In genomic region chr2:37653805-37654378, GRCh38 we compare ENCODE assay signal across 8 cellular contexts. TPM values are rescaled to one million over a fixed set of nuclear protein-coding genes. Genes with fewer than 3 reads are reported as not detected.
DNase-seq lines count a peak whose midpoint lies in the region; ATAC-seq and TF ChIP-seq lines count a peak whose summit lies in the region.

No MANE protein-coding gene starts in this region.

- peaks cover 95% of the 10 kb centered on the region for H3K4me1 Mint-ChIP-seq in activated T-cell treated with anti-CD3 and anti-CD28 coated beads, Interleukin-2, amount 50 U/mL, for 24 hours (ENCODE audit: low read depth)
- peaks cover 72% of the 10 kb centered on the region for H3K4me1 Mint-ChIP-seq in neural crest cell

- no peak overlapping the region for H3K4me3 Mint-ChIP-seq in activated T-cell treated with anti-CD3 and anti-CD28 coated beads, Interleukin-2, amount 50 U/mL, for 24 hours
- peak overlapping the region; percentile 11 for H3K4me3 Mint-ChIP-seq in neural crest cell

- no peaks in the 10 kb centered on the region for H3K9me3 Mint-ChIP-seq in activated T-cell treated with anti-CD3 and anti-CD28 coated beads, Interleukin-2, amount 50 U/mL, for 24 hours
- H3K9me3 Mint-ChIP-seq in neural crest cell, result peaks cover 5% of the 10 kb centered on the region

- TF ChIP-seq CTCF in dorsolateral prefrontal cortex (IDR thresholded peaks at IDR 0.05 in 54 of 56, conservative IDR thresholded peaks at IDR 0.05 in 2 of 56; ENCODE audit: low read depth in 1 of 56, partially characterized antibody in 56 of 56), result no peak
- TF ChIP-seq CTCF in neural crest cell (conservative IDR thresholded peaks at IDR 0.05), result no peak

- peak overlapping the region; percentile 89 for H3K27ac Mint-ChIP-seq in activated T-cell treated with anti-CD3 and anti-CD28 coated beads, Interleukin-2, amount 50 U/mL, for 24 hours
- H3K27ac Mint-ChIP-seq in neural crest cell (ENCODE audit: unreplicated experiment), result peak overlapping the region; percentile 65

- peak; percentile 35 for ATAC-seq in HG02763 (IDR thresholded peaks at IDR 0.05; ENCODE audit: unreplicated experiment)

- H3K27me3 Mint-ChIP-seq in activated T-cell treated with anti-CD3 and anti-CD28 coated beads, Interleukin-2, amount 50 U/mL, for 24 hours, result no peaks in the 10 kb centered on the region
- no peaks in the 10 kb centered on the region for H3K27me3 Mint-ChIP-seq in neural crest cell (ENCODE audit: low read depth)

- peak overlapping the region in 11 of 59 donors; percentile 1 to 28 (median 8) for H3K4me3 ChIP-seq in dorsolateral prefrontal cortex

- peak overlapping the region in 41 of 59 donors; percentile 1 to 73 (median 46) for H3K27ac ChIP-seq in dorsolateral prefrontal cortex

- H3K36me3 Mint-ChIP-seq in activated T-cell treated with anti-CD3 and anti-CD28 coated beads, Interleukin-2, amount 50 U/mL, for 24 hours (ENCODE audit: low read depth), result peaks cover 85% of the 10 kb centered on the region
- peaks cover 13% of the 10 kb centered on the region for H3K36me3 Mint-ChIP-seq in neural crest cell (ENCODE audit: low read depth)

- intact Hi-C loops in dorsolateral prefrontal cortex (cut with DNase I), result no loop called here

- no peaks in the 10 kb centered on the region for H3K27me3 ChIP-seq in dorsolateral prefrontal cortex

- DNase-seq in activated T-cell treated with anti-CD3 and anti-CD28 coated beads, Interleukin-2, amount 50 U/mL, for 24 hours, result no peak
- no peak for DNase-seq in activated T-cell treated with anti-CD3 and anti-CD28 coated beads, Interleukin-2, amount 50 U/mL, for 1 hour
- DNase-seq in NCI-H226 (peak; percentile 42), dorsolateral prefrontal cortex (peak in 7 of 10 donors; percentile 15 to 64 (median 52)), neural crest cell (ENCODE audit: low read depth, low spot score) (no peak), NCI-H345 (lab: John Stamatoyannopoulos, UW) (no peak)
- no peak for DNase-seq in activated CD8-positive, alpha-beta memory T cell treated with anti-CD3 and anti-CD28 coated beads, Interleukin-2, amount 50 U/mL, for 4 hours

RNA-seq across cellular contexts. Expression of gene CDC42EP3, which starts 17.6 kb away (rescaled TPM):
- total RNA-seq in dorsolateral prefrontal cortex (10 to 100 TPM in 113 of 120 experiments, 1 to 10 TPM in 7; 6.3 to 30.3 (median 17.6) TPM), neural crest cell (15.7 and 17.5 TPM in 2 replicates)

Comparison
In these comparisons a context has a peak if more than half of its experiments do, and no peak if none do; other contexts are left out.
1. DNase-seq: peak in NCI-H226 (single experiment) and dorsolateral prefrontal cortex (7 of 10); none in activated T-cell treated with anti-CD3 and anti-CD28 coated beads, Interleukin-2, amount 50 U/mL, for 24 hours (single experiment), activated T-cell treated with anti-CD3 and anti-CD28 coated beads, Interleukin-2, amount 50 U/mL, for 1 hour (single experiment), neural crest cell (single experiment), NCI-H345 (single experiment) and activated CD8-positive, alpha-beta memory T cell treated with anti-CD3 and anti-CD28 coated beads, Interleukin-2, amount 50 U/mL, for 4 hours (single experiment).